Comparison of ENCODE assay signal across 8 cellular contexts in the genomic region with DNA sequence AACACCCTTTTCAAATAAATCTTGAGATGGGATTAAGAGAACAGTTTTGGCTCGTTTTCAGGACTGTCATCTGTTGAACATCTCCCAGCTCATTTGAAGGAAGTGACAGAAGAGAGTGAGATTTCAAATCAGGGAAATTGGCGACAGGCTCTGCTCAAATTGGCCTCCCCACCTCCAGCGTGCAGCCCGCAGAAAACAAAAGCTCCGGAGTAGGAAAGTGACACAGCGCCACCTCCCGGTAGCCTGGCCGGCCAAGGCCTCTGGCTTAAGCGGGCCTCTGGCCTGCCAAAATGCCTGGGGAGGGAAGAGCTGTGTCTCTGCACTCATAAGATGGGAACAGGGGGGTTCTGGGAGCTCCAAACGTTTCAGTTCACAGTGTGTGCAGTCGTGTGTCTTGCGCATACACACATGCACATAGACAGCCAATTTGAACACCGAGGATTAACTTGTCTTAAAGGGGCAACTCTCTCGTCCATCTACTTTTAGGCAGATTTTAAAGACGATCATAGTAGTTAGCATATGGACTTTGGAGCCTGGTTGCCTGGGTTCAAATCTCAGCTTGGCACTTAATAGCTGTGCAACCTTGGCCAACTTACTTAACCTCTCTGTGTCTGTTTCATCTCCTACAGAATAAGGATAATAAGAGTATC.
DNase-seq lines count a peak whose midpoint lies in the region; ATAC-seq, FAIRE-seq and TF ChIP-seq lines count a peak whose summit lies in the region.

No MANE protein-coding gene starts in this region.

- H3K4me3 ChIP-seq in kidney (ENCODE audit: low read length in 2 of 2) = no peak overlapping the region

- no peaks in the 10 kb centered on the region for H3K36me3 ChIP-seq in kidney (ENCODE audit: control insufficient read depth in 1 of 2, insufficient read depth in 2 of 2, low read length in 2 of 2)

- H3K27ac ChIP-seq in caudate nucleus (ENCODE audit: low read depth, low read length) = no peak overlapping the region
- H3K27ac ChIP-seq in kidney (ENCODE audit: low read depth in 2 of 2, low read length in 2 of 2) = no peak overlapping the region

- DNase-seq in GM03348 (ENCODE audit: low spot score) (peak; percentile 80), HT-29 (ENCODE audit: low spot score) (peak; percentile 77), UCSD-AML1 (lab: John Stamatoyannopoulos, UW; ENCODE audit: unreplicated experiment) (peak; percentile 51), caudate nucleus (lab: John Stamatoyannopoulos, UW) (peak in 45 of 61 donors; percentile 1 to 53 (median 11)), kidney (no peak)
- peak; percentile 61 to 67 for DNase-seq in stimulated activated CD4-positive, alpha-beta T cell treated with anti-CD3 and anti-CD28 coated beads, Interleukin-4, amount 100 ng/mL, for 48 hours (ENCODE audit: low read depth in 2 of 2)
- no peak for DNase-seq in NK-92 treated with Interleukin-12 subunit alpha and Interleukin-12 subunit beta, amount 100 ng/mL, for 24 hours (lab: John Stamatoyannopoulos, UW)

- no peaks in the 10 kb centered on the region for H3K9me3 ChIP-seq in kidney (ENCODE audit: control insufficient read depth in 1 of 2, low read length in 2 of 2)

- H3K4me1 ChIP-seq in kidney (ENCODE audit: control insufficient read depth in 1 of 2, insufficient read depth in 1 of 2, low read depth in 1 of 2, low read length in 2 of 2) = no peaks in the 10 kb centered on the region

- no peak overlapping the region for H3K9ac ChIP-seq in kidney (ENCODE audit: low read length in 2 of 2)

- intact Hi-C loops in kidney (cut with DNase I) = no loop called here

- ATAC-seq in GM21447 (IDR thresholded peaks at IDR 0.05; ENCODE audit: unreplicated experiment) = peak; percentile 58

- no peak for FAIRE-seq in kidney (lab: Jason Lieb, UNC)

- peak; percentile 56 for TF ChIP-seq CTCF in kidney (IDR thresholded peaks at IDR 0.05; ENCODE audit: borderline replicate concordance, extremely low read depth, insufficient read depth)

Comparison
In these comparisons a context has a peak if more than half of its experiments do, and no peak if none do; other contexts are left out.
1. DNase-seq: peak in GM03348 (single experiment), HT-29 (single experiment), UCSD-AML1 (single experiment), caudate nucleus (45 of 61) and stimulated activated CD4-positive, alpha-beta T cell treated with anti-CD3 and anti-CD28 coated beads, Interleukin-4, amount 100 ng/mL, for 48 hours (2 of 2); none in kidney (single experiment) and NK-92 treated with Interleukin-12 subunit alpha and Interleukin-12 subunit beta, amount 100 ng/mL, for 24 hours (single experiment).